8 cellular contexts compared by ENCODE assay signal in the genomic region with DNA sequence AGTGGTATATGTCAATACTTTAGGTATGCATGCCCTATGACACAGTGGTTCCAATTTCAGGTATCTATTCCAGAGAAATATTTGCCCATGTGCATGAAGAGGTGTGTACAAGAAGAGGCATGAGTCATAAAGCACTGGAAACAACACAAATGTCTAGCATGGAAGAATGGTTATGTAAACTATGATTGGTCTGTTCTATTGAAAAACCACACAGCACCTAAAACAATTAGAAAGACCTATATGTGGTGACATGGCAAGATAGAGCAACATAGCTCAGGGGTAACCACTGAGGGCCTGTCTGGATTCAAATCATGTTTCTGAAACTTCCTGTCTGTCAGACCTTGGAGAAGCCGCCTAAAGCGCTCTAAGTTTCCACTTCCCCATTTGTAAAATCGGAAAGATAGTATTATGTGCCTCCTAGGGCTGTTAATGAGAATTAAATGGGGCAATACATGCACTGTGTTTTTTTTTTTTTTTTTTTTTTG.
DNase-seq lines count a peak whose midpoint lies in the region; ATAC-seq and TF ChIP-seq lines count a peak whose summit lies in the region.

No MANE protein-coding gene starts in this region.

- peaks cover 0 to 3% (median 0%) of the 10 kb centered on the region in 4 donors for H3K4me1 ChIP-seq in sigmoid colon

- TF ChIP-seq CTCF in NB4 (IDR thresholded peaks at IDR 0.05; ENCODE audit: low read depth, low read length), result no peak
- no peak for TF ChIP-seq CTCF in sigmoid colon (IDR thresholded peaks at IDR 0.05)

- 59 to 82% methylated on average over 3 of the region's 3 CpGs for WGBS in sigmoid colon, 2 donors

- no peak for DNase-seq in activated CD4-positive, CD25-positive, alpha-beta regulatory T cell (lab: John Stamatoyannopoulos, UW)
- DNase-seq in NB4 (ENCODE audit: low read depth), result peak; percentile 97
- peak; percentile 24 for DNase-seq in stimulated activated naive CD8-positive, alpha-beta T cell treated with anti-CD3 and anti-CD28 coated beads, Interleukin-15, Interleukin-2, amounts not matched to agents 100 U/mL and 50 U/mL, for 24 hours
- no peak for DNase-seq in sigmoid colon
- DNase-seq in NCI-H1105 treated with DMSO at 0.1 percent for 48 hours (lab: John Stamatoyannopoulos, UW), result no peak

- H3K36me3 ChIP-seq in sigmoid colon, result no peaks in the 10 kb centered on the region

- no peak overlapping the region for H3K4me3 Mint-ChIP-seq in activated naive CD4-positive, alpha-beta T cell treated with anti-CD3 and anti-CD28 coated beads, Interleukin-2, amount 50 U/mL, for 24 hours

- H3K27ac ChIP-seq in sigmoid colon, result no peak overlapping the region

- ATAC-seq in activated CD4-positive, CD25-positive, alpha-beta regulatory T cell treated with anti-CD3 and anti-CD28 coated beads, Interleukin-2, amount 50 U/mL, for 24 hours, result peak; percentile 96 to 97
- peak; percentile 74 for ATAC-seq in HG02623 (IDR thresholded peaks at IDR 0.05; ENCODE audit: unreplicated experiment)
- peak; percentile 94 for ATAC-seq in stimulated activated naive CD8-positive, alpha-beta T cell treated with anti-CD3 and anti-CD28 coated beads, Interleukin-15, Interleukin-2, amounts not matched to agents 100 U/mL and 50 U/mL, for 24 hours

- no peak for TF ChIP-seq EP300 in sigmoid colon (IDR thresholded peaks at IDR 0.05)

- H3K9me3 ChIP-seq in sigmoid colon, result no peaks in the 10 kb centered on the region

- no peaks in the 10 kb centered on the region for H3K9me3 Mint-ChIP-seq in activated naive CD4-positive, alpha-beta T cell treated with anti-CD3 and anti-CD28 coated beads, Interleukin-2, amount 50 U/mL, for 24 hours

- H3K27me3 Mint-ChIP-seq in activated naive CD4-positive, alpha-beta T cell treated with anti-CD3 and anti-CD28 coated beads, Interleukin-2, amount 50 U/mL, for 24 hours, result no peaks in the 10 kb centered on the region

- no peaks in the 10 kb centered on the region for H3K36me3 Mint-ChIP-seq in activated naive CD4-positive, alpha-beta T cell treated with anti-CD3 and anti-CD28 coated beads, Interleukin-2, amount 50 U/mL, for 24 hours

- H3K4me3 ChIP-seq in NB4 (ENCODE audit: low read depth, low read length) (no peak overlapping the region), sigmoid colon (no peak overlapping the region)

- TF ChIP-seq POLR2A in NB4 (IDR thresholded peaks at IDR 0.05; ENCODE audit: extremely low read depth, insufficient read length), result no peak
- no peak for TF ChIP-seq POLR2A in sigmoid colon (IDR thresholded peaks at IDR 0.05)

- no peaks in the 10 kb centered on the region for H3K27me3 ChIP-seq in sigmoid colon

- H3K4me1 Mint-ChIP-seq in activated naive CD4-positive, alpha-beta T cell treated with anti-CD3 and anti-CD28 coated beads, Interleukin-2, amount 50 U/mL, for 24 hours, result peaks cover 8% of the 10 kb centered on the region

- intact Hi-C loops in sigmoid colon (cut with DNase I), result no loop called here

- H3K27ac Mint-ChIP-seq in activated naive CD4-positive, alpha-beta T cell treated with anti-CD3 and anti-CD28 coated beads, Interleukin-2, amount 50 U/mL, for 24 hours, result peak overlapping the region; percentile 47

Comparison
In these comparisons a context has a peak if more than half of its experiments do, and no peak if none do; other contexts are left out.
1. DNase-seq: peak in NB4 (single experiment) and stimulated activated naive CD8-positive, alpha-beta T cell treated with anti-CD3 and anti-CD28 coated beads, Interleukin-15, Interleukin-2, amounts not matched to agents 100 U/mL and 50 U/mL, for 24 hours (single experiment); none in activated CD4-positive, CD25-positive, alpha-beta regulatory T cell (0 of 4), sigmoid colon (single experiment) and NCI-H1105 treated with DMSO at 0.1 percent for 48 hours (single experiment).
2. Peak in every context shown above with its lines, with median percentiles within 50 percentile points of each other: ATAC-seq.